In the genomic region with DNA sequence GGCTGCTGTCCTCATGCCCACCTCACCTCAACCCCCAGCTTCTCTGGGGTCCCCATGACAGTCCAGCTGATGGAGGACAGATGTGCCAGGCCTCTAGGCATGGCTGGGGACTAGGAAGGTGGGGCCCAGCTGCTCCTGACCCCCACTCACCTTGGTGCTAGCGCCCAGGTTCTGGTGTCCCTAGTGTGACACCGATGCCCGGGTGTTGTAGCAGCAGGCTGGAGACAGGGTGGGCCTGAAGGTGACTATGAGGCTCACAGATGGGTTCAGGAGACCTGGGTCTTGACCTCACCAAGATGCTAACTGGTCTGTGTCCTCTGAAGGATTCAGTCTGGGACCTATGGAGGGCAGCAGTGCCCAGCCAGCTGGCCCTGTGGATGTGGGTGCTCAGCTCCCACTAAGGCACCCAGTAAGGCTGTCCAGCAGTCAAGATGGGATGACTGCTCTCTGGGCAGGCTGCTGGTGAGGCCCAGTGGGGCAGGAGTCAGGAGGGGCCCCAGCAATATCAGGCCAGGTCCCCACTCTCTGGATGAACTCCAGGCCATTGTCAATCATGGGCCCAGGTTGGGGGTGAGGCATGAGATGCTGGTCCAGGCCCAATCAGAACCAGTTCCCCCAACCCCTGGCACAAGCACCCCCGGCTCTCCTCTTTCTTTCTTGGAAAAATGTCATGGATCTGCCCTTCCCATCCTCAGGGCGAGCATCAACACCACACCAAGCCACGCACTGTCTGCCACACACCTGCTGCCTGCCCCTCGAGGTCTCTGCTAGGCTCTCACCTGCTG, we compare ENCODE assay signal across 1 cellular context.
TF ChIP-seq lines count a peak whose summit lies in the region.

No MANE protein-coding gene starts in this region.

TF ChIP-seq in HepG2, 621 proteins besides CTCF, POLR2A, EP300 and RAD21:
- no peak for TF ChIP-seq STAG1 (CRISPR knock-in tag; IDR thresholded peaks at IDR 0.05)
- TF ChIP-seq AGO2 (optimal IDR thresholded peaks at IDR 0.05; ENCODE audit: low read depth, low read length), result peak; percentile 22
- TF ChIP-seq ZBTB21 (CRISPR knock-in tag; IDR thresholded peaks at IDR 0.05), result no peak
TF ChIP-seq in HepG2: peak in this region for 1.
